8 cellular contexts compared by ENCODE assay signal in the genomic region with DNA sequence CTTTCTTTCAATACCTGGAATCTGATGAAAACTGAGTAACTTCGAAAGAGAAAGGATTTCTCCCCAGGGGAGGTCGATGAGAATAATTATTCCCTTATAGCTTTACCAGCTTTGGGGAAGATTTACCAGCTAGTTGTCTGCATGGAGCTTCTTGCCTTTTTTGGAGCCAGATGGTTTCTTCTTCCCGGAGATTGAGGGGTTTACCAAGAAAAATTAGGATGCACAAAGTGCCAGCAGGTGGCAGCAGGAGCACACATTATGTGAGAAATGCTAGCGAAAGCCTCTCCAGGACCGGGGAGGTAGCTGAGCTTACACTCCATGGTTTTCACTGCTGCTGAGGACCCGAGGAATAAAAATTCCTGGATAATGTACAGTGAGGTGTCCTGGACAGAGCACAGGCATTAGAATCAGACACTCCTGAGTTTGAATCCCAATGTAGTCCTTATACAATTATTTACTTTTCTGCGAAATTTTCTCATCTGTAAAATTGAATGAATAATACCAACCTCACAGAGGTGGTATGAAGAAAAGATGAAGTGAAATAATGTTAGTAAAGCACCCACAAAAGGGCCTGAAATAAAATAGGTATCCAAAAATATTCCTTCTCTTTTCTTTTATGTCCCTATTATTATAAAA. TPM values are rescaled to one million over a fixed set of nuclear protein-coding genes. Genes with fewer than 3 reads are reported as not detected.
A peak's percentile ranks its signal among the peaks of the same experiment; 100 is the strongest.
DNase-seq lines count a peak whose midpoint lies in the region; ATAC-seq, FAIRE-seq and TF ChIP-seq lines count a peak whose summit lies in the region.

No MANE protein-coding gene starts in this region.

- H3K79me1 ChIP-seq in H1 (ENCODE audit: low read depth, low read length), result no peaks in the 10 kb centered on the region
- H3K79me1 ChIP-seq in mesenchymal stem cell (replicated peaks; ENCODE audit: low read length, poor library complexity, severe bottlenecking), result no peaks in the 10 kb centered on the region

- peak; percentile 84 for FAIRE-seq in H1 (lab: Jason Lieb, UNC)

- H3K4me1 Mint-ChIP-seq in CD4-positive, alpha-beta T cell (ENCODE audit: low read depth), result peaks cover 11% of the 10 kb centered on the region
- peaks cover 3% of the 10 kb centered on the region for H3K4me1 Mint-ChIP-seq in activated CD8-positive, alpha-beta T cell treated with anti-CD3 and anti-CD28 coated beads for 36 hours (ENCODE audit: low read depth)

- H4K5ac ChIP-seq in H1 (ENCODE audit: insufficient read length, low read depth, low read length), result no peak overlapping the region

- peak; percentile 89 for TF ChIP-seq CTCF in CD4-positive, alpha-beta T cell (IDR thresholded peaks at IDR 0.05)
- TF ChIP-seq CTCF in HL-60 (IDR thresholded peaks at IDR 0.05; ENCODE audit: insufficient read depth, low read length) (peak; percentile 34), H1 (IDR thresholded peaks at IDR 0.05; ENCODE audit: control extremely low read depth in 1 of 3, insufficient read depth in 1 of 3, low read depth in 1 of 3, low read length in 3 of 3) (peak; percentile 42 to 83 (median 80))
- peak; percentile 86 for TF ChIP-seq CTCF in activated CD8-positive, alpha-beta T cell treated with anti-CD3 and anti-CD28 coated beads for 36 hours (IDR thresholded peaks at IDR 0.05)

- H3K27ac Mint-ChIP-seq in CD4-positive, alpha-beta T cell, result no peak overlapping the region
- no peak overlapping the region for H3K27ac Mint-ChIP-seq in activated CD8-positive, alpha-beta T cell treated with anti-CD3 and anti-CD28 coated beads for 36 hours

- H4K20me1 ChIP-seq in H1 (replicated peaks in 1 of 2; ENCODE audit: control insufficient read depth in 1 of 2, insufficient read depth in 2 of 2, low read length in 2 of 2), result no peaks in the 10 kb centered on the region

- H3K14ac ChIP-seq in H1 (ENCODE audit: insufficient read length) (no peak overlapping the region), mesenchymal stem cell (ENCODE audit: low read length in 2 of 2) (no peak overlapping the region)

- no peak overlapping the region for H2AK5ac ChIP-seq in H1 (ENCODE audit: low read depth, low read length)
- no peak overlapping the region for H2AK5ac ChIP-seq in mesenchymal stem cell (ENCODE audit: low read length, severe bottlenecking)

- no peak overlapping the region for H3K9ac ChIP-seq in H1 (replicated peaks in 1 of 4; ENCODE audit: extremely low read depth in 1 of 4, low read depth in 3 of 4, low read length in 3 of 4)
- peak overlapping the region; percentile 56 for H3K9ac ChIP-seq in mesenchymal stem cell (ENCODE audit: low read length)

- peak; percentile 56 to 75 (median 66) for DNase-seq in CD4-positive, alpha-beta T cell
- peak; percentile 11 to 55 for DNase-seq in HL-60 (ENCODE audit: low read depth in 1 of 2, low spot score in 1 of 2)
- peak; percentile 84 for DNase-seq in NCI-H774 (lab: John Stamatoyannopoulos, UW)
- DNase-seq in activated CD8-positive, alpha-beta T cell treated with anti-CD3 and anti-CD28 coated beads for 36 hours, result peak; percentile 86
- peak; percentile 53 to 84 for DNase-seq in H1 (ENCODE audit: low read depth in 1 of 2, low spot score in 2 of 2)
- DNase-seq in mesenchymal stem cell, result peak; percentile 84
- peak; percentile 21 to 39 for DNase-seq in stimulated activated CD8-positive, alpha-beta memory T cell treated with anti-CD3 and anti-CD28 coated beads, Interleukin-15, amount 100 ng/mL, for 4 hours (ENCODE audit: low read depth in 2 of 2)

- peaks cover 0 to 11% (median 1%) of the 10 kb centered on the region in 4 experiments; a peak in 4 of 7 replicates for H3K4me1 ChIP-seq in H1 (replicated peaks in 1 of 4; ENCODE audit: control insufficient read depth in 3 of 4, insufficient read depth in 4 of 4, low read length in 3 of 4)
- H3K4me1 ChIP-seq in mesenchymal stem cell (ENCODE audit: control insufficient read depth, insufficient read depth, low read depth, low read length), result peaks cover 3% of the 10 kb centered on the region

- no peak for TF ChIP-seq EP300 in H1 (IDR thresholded peaks at IDR 0.05; ENCODE audit: borderline replicate concordance in 1 of 2, low read depth in 2 of 2, low read length in 2 of 2)

- POLR2A ChIA-PET in CD4-positive, alpha-beta T cell (lab: Charles Lee), result interaction anchor here (0.9 to 2.2 kb wide), 5 partner anchors 18 to 562 kb away, joined by 3 to 12 read pairs (median 5); a partner anchor contains a TSS
- POLR2A ChIA-PET in activated CD8-positive, alpha-beta T cell treated with anti-CD3 and anti-CD28 coated beads for 36 hours (lab: Charles Lee), result interaction anchor here (0.7 kb wide), 1 partner anchor 563 kb away, joined by 3 read pairs; no protein-coding TSS in a partner anchor
- POLR2A ChIA-PET in H1 (lab: Charles Lee; ENCODE audit: partially characterized antibody), result interaction anchor here (0.7 to 2.1 kb wide), 2 partner anchors 34 to 46 kb away, joined by 3 to 11 read pairs; a partner anchor contains a TSS

- no peaks in the 10 kb centered on the region for H3K79me2 ChIP-seq in H1 (ENCODE audit: control insufficient read depth in 1 of 2, insufficient read depth in 2 of 2, low read length in 2 of 2)

- H3K4me3 ChIP-seq in HL-60 (replicated peaks; ENCODE audit: insufficient read depth, low read length) (no peak overlapping the region), H1 (ENCODE audit: extremely low read depth in 1 of 4, insufficient read depth in 2 of 4, low read depth in 3 of 4, low read length in 4 of 4) (no peak overlapping the region), mesenchymal stem cell (ENCODE audit: insufficient read depth in 1 of 2, low read depth in 1 of 2, low read length in 2 of 2) (no peak overlapping the region)

- H3K27me3 Mint-ChIP-seq in CD4-positive, alpha-beta T cell, result no peaks in the 10 kb centered on the region
- H3K27me3 Mint-ChIP-seq in activated CD8-positive, alpha-beta T cell treated with anti-CD3 and anti-CD28 coated beads for 36 hours, result no peaks in the 10 kb centered on the region

- H2BK20ac ChIP-seq in H1 (ENCODE audit: low read length), result no peak overlapping the region

- no peak overlapping the region for H3K4ac ChIP-seq in H1 (replicated peaks; ENCODE audit: insufficient read length, low read depth, low read length)
- H3K4ac ChIP-seq in mesenchymal stem cell (ENCODE audit: low read depth in 1 of 2, low read length in 2 of 2), result no peak overlapping the region

- H3K4me2 ChIP-seq in H1 (ENCODE audit: insufficient read depth in 1 of 2, low read depth in 2 of 2, low read length in 2 of 2) (peak overlapping the region in 1 of 2 experiments; percentile 52; a peak in 2 of 4 replicates), mesenchymal stem cell (ENCODE audit: low read length, poor library complexity, severe bottlenecking) (no peak overlapping the region)

- no peaks in the 10 kb centered on the region for H3K27me3 ChIP-seq in CD4-positive, alpha-beta T cell (ENCODE audit: control insufficient read depth, insufficient read depth, low read length)
- H3K27me3 ChIP-seq in HL-60 (ENCODE audit: insufficient read depth, poor library complexity, severe bottlenecking) (no peaks in the 10 kb centered on the region), H1 (replicated peaks in 1 of 4; ENCODE audit: control insufficient read depth in 3 of 4, extremely low read depth in 1 of 4, insufficient read depth in 3 of 4, low read length in 3 of 4) (no peaks in the 10 kb centered on the region; a peak in 1 of 7 replicates), mesenchymal stem cell (ENCODE audit: control insufficient read depth in 1 of 2, insufficient read depth in 1 of 2, low read length in 2 of 2) (no peaks in the 10 kb centered on the region)

- no peak overlapping the region for H2BK120ac ChIP-seq in H1 (replicated peaks; ENCODE audit: low read depth, low read length)
- H2BK120ac ChIP-seq in mesenchymal stem cell (ENCODE audit: low read depth, low read length), result no peak overlapping the region

- WGBS in H1 (ENCODE audit: extremely low coverage in 1 of 2, insufficient coverage in 1 of 2, insufficient read length in 1 of 2, insufficient replicate concordance in 2 of 2, low coverage in 1 of 2, low lambda C conversion rate in 2 of 2, missing lambda C conversion rate in 1 of 2), 2 experiments, result 19% methylated on average over 7 of the region's 7 CpGs; no CpG with 5 or more reads in 1 of the 2 experiments
- 5% methylated on average over 6 of the region's 7 CpGs for WGBS in mesenchymal stem cell

- CTCF ChIA-PET in CD4-positive, alpha-beta T cell (lab: Charles Lee), result interaction anchor here (0.7 to 2.4 kb wide), 6 partner anchors 11 to 559 kb away, joined by 3 to 31 read pairs (median 4); no protein-coding TSS in a partner anchor
- CTCF ChIA-PET in activated CD8-positive, alpha-beta T cell treated with anti-CD3 and anti-CD28 coated beads for 36 hours (lab: Charles Lee), result interaction anchor here (0.6 to 5.9 kb wide), 71 partner anchors 10 to 894 kb away, joined by 3 to 120 read pairs (median 4); no protein-coding TSS in a partner anchor
- CTCF ChIA-PET in H1 (lab: Charles Lee; ENCODE audit: partially characterized antibody), result interaction anchor here (0.5 to 5.9 kb wide), 65 partner anchors 11 to 949 kb away, joined by 3 to 71 read pairs (median 5); a partner anchor contains a TSS

- TF ChIP-seq POLR2A in H1 (IDR thresholded peaks at IDR 0.05; ENCODE audit: control extremely low read depth in 1 of 2, low read depth in 2 of 2, low read length in 2 of 2), result no peak
- no peak for TF ChIP-seq POLR2A in GM18505 (IDR thresholded peaks at IDR 0.05; ENCODE audit: borderline replicate concordance, extremely low read depth, insufficient read depth, insufficient read length)

- H3K9me3 ChIP-seq in CD4-positive, alpha-beta T cell (ENCODE audit: control insufficient read depth, low read length), result no peaks in the 10 kb centered on the region
- H3K9me3 ChIP-seq in H1 (ENCODE audit: insufficient read depth in 2 of 2, low read depth in 1 of 2, low read length in 1 of 2) (no peaks in the 10 kb centered on the region; a peak in 1 of 4 replicates), mesenchymal stem cell (ENCODE audit: control insufficient read depth, low read length) (no peaks in the 10 kb centered on the region)

- no peaks in the 10 kb centered on the region for H3K9me3 Mint-ChIP-seq in CD4-positive, alpha-beta T cell
- no peaks in the 10 kb centered on the region for H3K9me3 Mint-ChIP-seq in activated CD8-positive, alpha-beta T cell treated with anti-CD3 and anti-CD28 coated beads for 36 hours

- H2BK15ac ChIP-seq in H1 (ENCODE audit: low read length) (no peak overlapping the region), mesenchymal stem cell (ENCODE audit: low read depth, poor library complexity, severe bottlenecking) (no peak overlapping the region)

- H3K56ac ChIP-seq in H1 (replicated peaks; ENCODE audit: insufficient read length, low read depth, low read length), result no peak overlapping the region

- H3K23ac ChIP-seq in H1 (ENCODE audit: insufficient read length) (no peak overlapping the region), mesenchymal stem cell (ENCODE audit: low read length in 2 of 2) (no peak overlapping the region)

- no peak overlapping the region for H3K27ac ChIP-seq in CD4-positive, alpha-beta T cell (ENCODE audit: low read depth, low read length)
- H3K27ac ChIP-seq in HL-60 (replicated peaks) (no peak overlapping the region), H1 (ENCODE audit: low read depth, low read length) (no peak overlapping the region), mesenchymal stem cell (ENCODE audit: low read length, poor library complexity, severe bottlenecking) (no peak overlapping the region)

- intact Hi-C loops in CD4-positive, alpha-beta T cell (cut with DNase I, micrococcal nuclease), result loop anchor here (1.0 to 5.0 kb wide), 10 partner anchors 45 to 1013 kb away; a partner anchor contains a TSS
- intact Hi-C loops in activated CD8-positive, alpha-beta T cell treated with anti-CD3 and anti-CD28 coated beads for 36 hours (cut with micrococcal nuclease), result loop anchor here (2.0 to 10.0 kb wide), 2 partner anchors 73 to 557 kb away; no protein-coding TSS in a partner anchor

- H4K91ac ChIP-seq in H1 (replicated peaks; ENCODE audit: insufficient read length, low read length) (no peak overlapping the region), mesenchymal stem cell (ENCODE audit: low read length) (no peak overlapping the region)

- H3K36me3 ChIP-seq in H1 (ENCODE audit: control insufficient read depth in 2 of 4, insufficient read depth in 4 of 4, low read length in 3 of 4) (no peaks in the 10 kb centered on the region), mesenchymal stem cell (ENCODE audit: control insufficient read depth in 1 of 2, insufficient read depth in 2 of 2, low read depth in 1 of 2, low read length in 2 of 2) (no peaks in the 10 kb centered on the region)

- no peak overlapping the region for H3K4me3 Mint-ChIP-seq in CD4-positive, alpha-beta T cell
- no peak overlapping the region for H3K4me3 Mint-ChIP-seq in activated CD8-positive, alpha-beta T cell treated with anti-CD3 and anti-CD28 coated beads for 36 hours

- H2AFZ ChIP-seq in H1 (ENCODE audit: low read length) (0 out of 2 replicates have a peak overlapping the region, but pooled peaks have one; percentile 10), mesenchymal stem cell (ENCODE audit: low read depth, low read length) (no peak overlapping the region)

- H2BK12ac ChIP-seq in H1 (ENCODE audit: low read depth, low read length), result no peak overlapping the region
- H2BK12ac ChIP-seq in mesenchymal stem cell (ENCODE audit: low read length in 2 of 2), result no peak overlapping the region

- H3K18ac ChIP-seq in H1 (ENCODE audit: extremely low read depth, low read length) (no peak overlapping the region), mesenchymal stem cell (ENCODE audit: low read depth in 1 of 2, low read length in 2 of 2) (no peak overlapping the region)

- H4K8ac ChIP-seq in H1 (ENCODE audit: extremely low read depth, insufficient read depth, low read length) (no peak overlapping the region), mesenchymal stem cell (ENCODE audit: low read length) (no peak overlapping the region)

- H2BK5ac ChIP-seq in H1 (ENCODE audit: low read depth, low read length) (no peak overlapping the region), mesenchymal stem cell (ENCODE audit: low read depth, low read length, poor library complexity, severe bottlenecking) (no peak overlapping the region)

- ATAC-seq in CD4-positive, alpha-beta T cell (ENCODE audit: poor library complexity), result peak; percentile 29
- ATAC-seq in activated CD8-positive, alpha-beta T cell treated with anti-CD3 and anti-CD28 coated beads for 36 hours, result no peak
- ATAC-seq in GM18505 (IDR thresholded peaks at IDR 0.05; ENCODE audit: unreplicated experiment), result no peak

- no peaks in the 10 kb centered on the region for H3K36me3 Mint-ChIP-seq in CD4-positive, alpha-beta T cell (ENCODE audit: low read depth)
- peaks cover 2% of the 10 kb centered on the region for H3K36me3 Mint-ChIP-seq in activated CD8-positive, alpha-beta T cell treated with anti-CD3 and anti-CD28 coated beads for 36 hours (ENCODE audit: low read depth)

- H3K23me2 ChIP-seq in H1 (ENCODE audit: low read depth, low read length), result no peaks in the 10 kb centered on the region; the same call in 1 of the 2 replicates

- TF ChIP-seq RAD21 in H1 (IDR thresholded peaks at IDR 0.05 in 1 of 2, conservative IDR thresholded peaks at IDR 0.05 in 1 of 2; ENCODE audit: low read depth in 2 of 2, low read length in 2 of 2), result peak; percentile 98

RNA-seq across cellular contexts. Expression of a gene that starts 46.0 kb away (rescaled TPM):
- total RNA-seq in CD4-positive, alpha-beta T cell, result under 1 TPM; 0.08 to 0.98 TPM
- total RNA-seq in activated CD8-positive, alpha-beta T cell treated with anti-CD3 and anti-CD28 coated beads for 36 hours, result not detected
- total RNA-seq in H1 (2021; fragmentation: NEBNext Ultra II Directional; extraction: Animal tissue kit (Norgen Biotek cat#: 25700)), result 13.5 and 14.3 TPM in 2 replicates
- 2.6 and 3.1 TPM in 2 replicates for polyA plus RNA-seq in H1 (2011; rRNA removed)
- 3.6 TPM for polyA plus RNA-seq in H1 (2011; cell fraction: cytosol; rRNA removed)
- 3.1 TPM for polyA plus RNA-seq in H1 (2011; cell fraction: nucleus; rRNA removed)
- 7.1 to 9.8 TPM (median 8.8 TPM) in 4 replicates for polyA plus RNA-seq in H1 (2012, experiment 1 of 2)
- 3.9 TPM for polyA plus RNA-seq in H1 (2012, experiment 2 of 2)
- 5.2 TPM for polyA plus RNA-seq in H1 (2013, experiment 1 of 2)
- polyA plus RNA-seq in H1 (2013, experiment 2 of 2), result 5.2 TPM
- 6.9 and 8.1 TPM in 2 replicates for polyA minus RNA-seq in H1 (2011; rRNA and poly(A)+ RNA removed)
- polyA minus RNA-seq in H1 (2011; cell fraction: cytosol; rRNA and poly(A)+ RNA removed), result 3.5 TPM
- 6.3 TPM for polyA minus RNA-seq in H1 (2011; cell fraction: nucleus; rRNA and poly(A)+ RNA removed)
- polyA plus RNA-seq in mesenchymal stem cell (2013, experiment 1 of 2), result 109 TPM
- 110 TPM for polyA plus RNA-seq in mesenchymal stem cell (2013, experiment 2 of 2)

Comparison
In these comparisons a context has a peak if more than half of its experiments do, and no peak if none do; other contexts are left out.
1. DNase-seq: peak in every context shown above with its lines; median percentile 86 in activated CD8-positive, alpha-beta T cell treated with anti-CD3 and anti-CD28 coated beads for 36 hours; 84 in NCI-H774; 84 in mesenchymal stem cell; 68 in H1; 66 in CD4-positive, alpha-beta T cell; 33 in HL-60; 30 in stimulated activated CD8-positive, alpha-beta memory T cell treated with anti-CD3 and anti-CD28 coated beads, Interleukin-15, amount 100 ng/mL, for 4 hours.
2. CTCF ChIP-seq: peak in every context shown above with its lines; median percentile 89 in CD4-positive, alpha-beta T cell; 86 in activated CD8-positive, alpha-beta T cell treated with anti-CD3 and anti-CD28 coated beads for 36 hours; 80 in H1; 34 in HL-60.